Comparison of ENCODE assay signal across 27 cellular contexts in the genomic region with DNA sequence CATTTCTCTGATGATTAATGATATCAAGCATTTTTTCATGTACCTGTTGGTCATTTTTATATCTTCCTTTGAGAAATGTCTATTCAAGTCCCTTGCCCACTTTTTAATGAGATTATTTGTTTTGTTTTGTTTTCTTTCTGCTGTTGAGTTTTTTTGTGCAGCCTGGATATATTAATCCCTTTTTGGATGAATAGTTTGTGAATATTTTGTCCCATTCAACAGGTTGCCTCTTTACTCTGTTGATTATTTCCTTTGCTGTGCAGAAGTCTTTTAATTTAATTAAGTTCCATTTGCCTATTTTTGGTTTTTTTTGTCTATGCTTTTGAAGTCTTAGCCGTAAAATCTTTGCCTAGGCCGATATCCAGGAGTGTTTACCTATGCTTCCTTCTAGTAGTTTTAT.
"Had no signal": no experiment of that assay in that cellular context is flagged by ENCODE, and none has a peak within 500 bp of the region (broad histone marks: within the 10 kb centered on the region; RNA-seq: fewer than 3 reads in every experiment).

No MANE protein-coding gene starts in this region.

- H3K36me3 Mint-ChIP-seq: stimulated activated effector memory CD8-positive, alpha-beta T cell treated with anti-CD3 and anti-CD28 coated beads, Interleukin-12 subunit alpha, Interleukin-12 subunit beta, amount 100 ng/mL, for 72 hours; stimulated activated memory B cell treated with anti-CD40 and anti-IgM and Interleukin-4, amounts not matched to agents 10 μg/mL and 1 μg/mL and 100 μg/mL, for 72 hours; stimulated activated naive B cell treated with anti-CD40 and anti-IgM and Interleukin-4, amounts not matched to agents 10 μg/mL and 1 μg/mL and 100 μg/mL, for 72 hours; type B pancreatic cell had no signal

- H3K4me3 ChIP-seq: stomach, suprapubic skin, testis, thoracic aorta, thyroid gland, tibial artery, tibial nerve, transverse colon, upper lobe of left lung, upper lobe of right lung, uterus, vagina had no signal

- H3K27me3 ChIP-seq: stomach, suprapubic skin, testis, thyroid gland, tibial artery, tibial nerve, transverse colon, upper lobe of left lung, upper lobe of right lung, uterus, vagina had no signal

- H3K27me3 Mint-ChIP-seq: stimulated activated memory B cell treated with anti-CD40 and anti-IgM and Interleukin-4, amounts not matched to agents 10 μg/mL and 1 μg/mL and 100 μg/mL, for 72 hours; stimulated activated naive B cell treated with anti-CD40 and anti-IgM and Interleukin-4, amounts not matched to agents 10 μg/mL and 1 μg/mL and 100 μg/mL, for 72 hours; stimulated activated naive CD8-positive, alpha-beta T cell treated with anti-CD3 and anti-CD28 coated beads, Interleukin-15, amount 100 ng/mL, for 72 hours; stimulated activated naive CD8-positive, alpha-beta T cell treated with anti-CD3 and anti-CD28 coated beads, Interleukin-15, Interleukin-2, amounts not matched to agents 100 ng/mL and 50 ng/mL, for 24 hours; type B pancreatic cell had no signal

- ATAC-seq: stimulated activated effector memory CD8-positive, alpha-beta T cell treated with anti-CD3 and anti-CD28 coated beads, Interleukin-12 subunit alpha, Interleukin-12 subunit beta, amount 100 ng/mL, for 72 hours; stimulated activated memory B cell treated with anti-CD40 and anti-IgM and Interleukin-4, amounts not matched to agents 10 μg/mL and 1 μg/mL and 100 μg/mL, for 72 hours; stimulated activated naive B cell treated with anti-CD40 and anti-IgM and Interleukin-4, amounts not matched to agents 10 μg/mL and 1 μg/mL and 100 μg/mL, for 72 hours; stimulated activated naive CD8-positive, alpha-beta T cell treated with anti-CD3 and anti-CD28 coated beads, Interleukin-15, amount 100 ng/mL, for 72 hours; stimulated activated naive CD8-positive, alpha-beta T cell treated with anti-CD3 and anti-CD28 coated beads, Interleukin-15, Interleukin-2, amounts not matched to agents 100 U/mL and 50 U/mL, for 24 hours; upper lobe of right lung had no signal

- H3K9me3 ChIP-seq: suprapubic skin, testis, thoracic aorta, thyroid gland, upper lobe of left lung, upper lobe of right lung, vagina had no signal

- H3K27ac Mint-ChIP-seq: stimulated activated effector memory CD8-positive, alpha-beta T cell treated with anti-CD3 and anti-CD28 coated beads, Interleukin-12 subunit alpha, Interleukin-12 subunit beta, amount 100 ng/mL, for 72 hours; stimulated activated memory B cell treated with anti-CD40 and anti-IgM and Interleukin-4, amounts not matched to agents 10 μg/mL and 1 μg/mL and 100 μg/mL, for 72 hours; stimulated activated naive B cell treated with anti-CD40 and anti-IgM and Interleukin-4, amounts not matched to agents 10 μg/mL and 1 μg/mL and 100 μg/mL, for 72 hours; stimulated activated naive CD8-positive, alpha-beta T cell treated with anti-CD3 and anti-CD28 coated beads, Interleukin-15, amount 100 ng/mL, for 72 hours; stimulated activated naive CD8-positive, alpha-beta T cell treated with anti-CD3 and anti-CD28 coated beads, Interleukin-15, Interleukin-2, amounts not matched to agents 100 ng/mL and 50 ng/mL, for 24 hours; type B pancreatic cell had no signal

- H3K36me3 ChIP-seq: stomach, suprapubic skin, thoracic aorta, thyroid gland, tibial artery, tibial nerve, transverse colon, upper lobe of left lung, upper lobe of right lung, uterus, vagina had no signal

- H3K4me3 Mint-ChIP-seq: stimulated activated effector memory CD8-positive, alpha-beta T cell treated with anti-CD3 and anti-CD28 coated beads, Interleukin-12 subunit alpha, Interleukin-12 subunit beta, amount 100 ng/mL, for 72 hours; stimulated activated memory B cell treated with anti-CD40 and anti-IgM and Interleukin-4, amounts not matched to agents 10 μg/mL and 1 μg/mL and 100 μg/mL, for 72 hours; stimulated activated naive B cell treated with anti-CD40 and anti-IgM and Interleukin-4, amounts not matched to agents 10 μg/mL and 1 μg/mL and 100 μg/mL, for 72 hours; stimulated activated naive CD8-positive, alpha-beta T cell treated with anti-CD3 and anti-CD28 coated beads, Interleukin-15, amount 100 ng/mL, for 72 hours; stimulated activated naive CD8-positive, alpha-beta T cell treated with anti-CD3 and anti-CD28 coated beads, Interleukin-15, Interleukin-2, amounts not matched to agents 100 ng/mL and 50 ng/mL, for 24 hours; type B pancreatic cell had no signal

- DNase-seq: stimulated activated CD4-positive, alpha-beta T cell treated with anti-CD3 and anti-CD28 coated beads, Interleukin-2, amount 100 ng/mL, for 48 hours; stimulated activated CD4-positive, alpha-beta T cell treated with anti-CD3 and anti-CD28 coated beads, Interleukin-4, amount 100 ng/mL, for 24 hours; stimulated activated CD4-positive, alpha-beta T cell treated with anti-CD3 and anti-CD28 coated beads, Interleukin-4, amount 100 ng/mL, for 4 hours; stimulated activated CD8-positive, alpha-beta memory T cell treated with anti-CD3 and anti-CD28 coated beads, Interleukin-4, amount 100 ng/mL, for 48 hours; stimulated activated naive B cell treated with anti-CD40 and anti-IgM and Interleukin-4, amounts not matched to agents 10 μg/mL and 1 μg/mL and 100 μg/mL, for 72 hours; stimulated activated naive CD4-positive, alpha-beta T cell; stimulated activated naive CD4-positive, alpha-beta T cell treated with Interleukin-2 at 50 U/mL for 16 hours; stimulated activated naive CD8-positive, alpha-beta T cell treated with anti-CD3 and anti-CD28 coated beads, Interleukin-15, amount 100 ng/mL, for 72 hours; stimulated activated naive CD8-positive, alpha-beta T cell treated with anti-CD3 and anti-CD28 coated beads, Interleukin-15, Interleukin-2, amounts not matched to agents 100 U/mL and 50 U/mL, for 24 hours; stomach; substantia nigra; testis; thyroid gland; tibial artery; transverse colon; trophoblast cell; upper lobe of left lung; upper lobe of right lung; uterus had no signal

- H3K27ac ChIP-seq: stomach, suprapubic skin, testis, thoracic aorta, thyroid gland, tibial artery, tibial nerve, transverse colon, upper lobe of left lung, upper lobe of right lung, uterus, vagina had no signal

- H3K4me1 ChIP-seq: stomach, suprapubic skin, testis, thyroid gland, tibial artery, tibial nerve, transverse colon, upper lobe of left lung, upper lobe of right lung, uterus, vagina had no signal

- H3K4me1 Mint-ChIP-seq: stimulated activated effector memory CD8-positive, alpha-beta T cell treated with anti-CD3 and anti-CD28 coated beads, Interleukin-12 subunit alpha, Interleukin-12 subunit beta, amount 100 ng/mL, for 72 hours; stimulated activated memory B cell treated with anti-CD40 and anti-IgM and Interleukin-4, amounts not matched to agents 10 μg/mL and 1 μg/mL and 100 μg/mL, for 72 hours; stimulated activated naive B cell treated with anti-CD40 and anti-IgM and Interleukin-4, amounts not matched to agents 10 μg/mL and 1 μg/mL and 100 μg/mL, for 72 hours; stimulated activated naive CD8-positive, alpha-beta T cell treated with anti-CD3 and anti-CD28 coated beads, Interleukin-15, amount 100 ng/mL, for 72 hours had no signal
